Comparison of ENCODE assay signal across 10 cellular contexts in the genomic region with DNA sequence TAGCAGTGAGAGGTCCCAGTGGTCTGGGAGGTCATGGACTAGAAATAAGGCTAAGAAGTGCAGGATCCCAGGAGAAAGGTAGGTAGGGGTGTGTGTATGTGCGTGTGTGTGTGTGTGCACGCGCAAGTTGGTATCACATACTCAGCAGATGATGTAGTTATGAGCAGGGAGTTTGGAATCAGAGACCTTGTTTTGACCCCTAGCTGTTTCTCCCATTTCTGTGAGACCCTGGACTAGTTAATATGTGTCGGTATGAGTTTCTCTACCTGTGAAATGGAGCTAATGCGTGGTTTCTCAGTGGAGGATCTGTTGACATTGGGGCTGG. TPM values are rescaled to one million over a fixed set of nuclear protein-coding genes. Genes with fewer than 3 reads are reported as not detected.
DNase-seq lines count a peak whose midpoint lies in the region; ATAC-seq, FAIRE-seq and TF ChIP-seq lines count a peak whose summit lies in the region.
"Had no signal": no experiment of that assay in that cellular context is flagged by ENCODE, and none has a peak within 500 bp of the region (broad histone marks: within the 10 kb centered on the region; RNA-seq: fewer than 3 reads in every experiment).

No MANE protein-coding gene starts in this region.

- H3K9me3 Mint-ChIP-seq in progenitor cell of endocrine pancreas (ENCODE audit: low read depth), result no peaks in the 10 kb centered on the region
- H3K9me3 Mint-ChIP-seq in activated CD8-positive, alpha-beta T cell treated with anti-CD3 and anti-CD28 coated beads for 36 hours, result no peaks in the 10 kb centered on the region

- H3K4me3 Mint-ChIP-seq in progenitor cell of endocrine pancreas (ENCODE audit: low read depth), result peak overlapping the region; percentile 73
- H3K4me3 Mint-ChIP-seq in activated CD8-positive, alpha-beta T cell treated with anti-CD3 and anti-CD28 coated beads for 36 hours, result no peak overlapping the region

- DNase-seq in AG10803 (ENCODE audit: low read depth), result peak; percentile 62
- peak; percentile 10 for DNase-seq in astrocyte of the hippocampus (ENCODE audit: low read depth, low spot score)
- DNase-seq in progenitor cell of endocrine pancreas (ENCODE audit: low spot score, unreplicated experiment), result no peak
- DNase-seq in D721Med (ENCODE audit: insufficient read length, low spot score), result no peak
- no peak for DNase-seq in HEK293T (ENCODE audit: extremely low spot score)
- no peak for DNase-seq in activated CD8-positive, alpha-beta T cell treated with anti-CD3 and anti-CD28 coated beads for 36 hours
- DNase-seq: NCI-H1694 treated with DMSO at 0.1 percent for 48 hours, SHP77 had no signal

- peak overlapping the region; percentile 18 for H3K9ac ChIP-seq in iPS-15b (ENCODE audit: low read depth, low read length)

- H3K27me3 ChIP-seq in iPS-15b (ENCODE audit: control insufficient read depth, insufficient read depth, low read length), result no peaks in the 10 kb centered on the region

- peaks cover 32% of the 10 kb centered on the region for H3K4me1 Mint-ChIP-seq in progenitor cell of endocrine pancreas (ENCODE audit: low read depth)
- H3K4me1 Mint-ChIP-seq in activated CD8-positive, alpha-beta T cell treated with anti-CD3 and anti-CD28 coated beads for 36 hours (ENCODE audit: low read depth), result no peaks in the 10 kb centered on the region

- no peak for FAIRE-seq in D721Med (lab: Jason Lieb, UNC)

- CTCF ChIA-PET in HEK293T (lab: Yijun Ruan, JAX), result interaction anchor here (1.4 to 1.5 kb wide), 2 partner anchors 30 to 43 kb away, joined by 3 to 5 read pairs; no protein-coding TSS in a partner anchor
- CTCF ChIA-PET in activated CD8-positive, alpha-beta T cell treated with anti-CD3 and anti-CD28 coated beads for 36 hours (lab: Charles Lee), result interaction anchor here (0.9 to 1.8 kb wide), 2 partner anchors 45 to 105 kb away, joined by 3 to 6 read pairs; no protein-coding TSS in a partner anchor

- POLR2A ChIA-PET in HEK293T (lab: Yijun Ruan, JAX), result interaction anchor here (0.9 kb wide), 1 partner anchor 38 kb away, joined by 3 read pairs; no protein-coding TSS in a partner anchor
- POLR2A ChIA-PET in activated CD8-positive, alpha-beta T cell treated with anti-CD3 and anti-CD28 coated beads for 36 hours (lab: Charles Lee), result interaction anchor here (1.0 to 1.3 kb wide), 2 partner anchors 30 to 63 kb away, joined by 3 to 4 read pairs; no protein-coding TSS in a partner anchor

- peaks cover 8% of the 10 kb centered on the region for H3K36me3 ChIP-seq in iPS-15b (ENCODE audit: control insufficient read depth, insufficient read depth, low read length)

- no peaks in the 10 kb centered on the region for H3K9me3 ChIP-seq in iPS-15b (ENCODE audit: control insufficient read depth, insufficient read depth, low read length)

- TF ChIP-seq CTCF in AG10803 (conservative IDR thresholded peaks at IDR 0.05; ENCODE audit: low read length) (no peak), progenitor cell of endocrine pancreas (IDR thresholded peaks at IDR 0.05; ENCODE audit: unreplicated experiment) (no peak), D721Med (IDR thresholded peaks at IDR 0.05; ENCODE audit: insufficient read depth, missing control alignments) (no peak)
- TF ChIP-seq CTCF in activated CD8-positive, alpha-beta T cell treated with anti-CD3 and anti-CD28 coated beads for 36 hours (IDR thresholded peaks at IDR 0.05), result no peak

- no peaks in the 10 kb centered on the region for H3K27me3 Mint-ChIP-seq in progenitor cell of endocrine pancreas
- H3K27me3 Mint-ChIP-seq in activated CD8-positive, alpha-beta T cell treated with anti-CD3 and anti-CD28 coated beads for 36 hours, result peaks cover 23% of the 10 kb centered on the region

- no peak for ATAC-seq in HG03095 (IDR thresholded peaks at IDR 0.05; ENCODE audit: unreplicated experiment)
- ATAC-seq in activated CD8-positive, alpha-beta T cell treated with anti-CD3 and anti-CD28 coated beads for 36 hours, result no peak

- intact Hi-C loops in activated CD8-positive, alpha-beta T cell treated with anti-CD3 and anti-CD28 coated beads for 36 hours (cut with micrococcal nuclease), result no loop called here

- peak overlapping the region; percentile 68 for H3K4me3 ChIP-seq in AG10803 (ENCODE audit: low read length)
- peak overlapping the region; percentile 58 for H3K4me3 ChIP-seq in iPS-15b (ENCODE audit: low read depth, low read length)

- H3K36me3 Mint-ChIP-seq in progenitor cell of endocrine pancreas (ENCODE audit: insufficient read depth), result peaks cover 14% of the 10 kb centered on the region
- no peaks in the 10 kb centered on the region for H3K36me3 Mint-ChIP-seq in activated CD8-positive, alpha-beta T cell treated with anti-CD3 and anti-CD28 coated beads for 36 hours (ENCODE audit: low read depth)

- H3K27ac Mint-ChIP-seq in progenitor cell of endocrine pancreas, result peak overlapping the region; percentile 97
- no peak overlapping the region for H3K27ac Mint-ChIP-seq in activated CD8-positive, alpha-beta T cell treated with anti-CD3 and anti-CD28 coated beads for 36 hours

- peaks cover 15% of the 10 kb centered on the region for H3K4me1 ChIP-seq in iPS-15b (ENCODE audit: control insufficient read depth, insufficient read depth, low read length)

TF ChIP-seq in HEK293T, 16 proteins besides CTCF, POLR2A, EP300 and RAD21:
- TF ChIP-seq L3MBTL2 (conservative IDR thresholded peaks at IDR 0.05) (no peak), LEF1 (IDR thresholded peaks at IDR 0.05; ENCODE audit: borderline replicate concordance) (no peak)

RNA-seq across cellular contexts. Expression of a gene that starts 1.3 kb away (rescaled TPM):
- total RNA-seq in progenitor cell of endocrine pancreas, result 190 and 196 TPM in 2 replicates
- not detected for total RNA-seq in activated CD8-positive, alpha-beta T cell treated with anti-CD3 and anti-CD28 coated beads for 36 hours

RNA-seq across cellular contexts. Expression of a gene that starts 31.3 kb away (rescaled TPM):
- 30.6 and 34.3 TPM in 2 replicates for total RNA-seq in progenitor cell of endocrine pancreas
- 100 to 1,000 TPM; 148 to 159 TPM for total RNA-seq in activated CD8-positive, alpha-beta T cell treated with anti-CD3 and anti-CD28 coated beads for 36 hours

RNA-seq across cellular contexts. Expression of a gene that starts 50.9 kb away (rescaled TPM):
- 0.22 TPM in 2 replicates for total RNA-seq in progenitor cell of endocrine pancreas
- under 1 TPM; 0.43 to 0.54 TPM for total RNA-seq in activated CD8-positive, alpha-beta T cell treated with anti-CD3 and anti-CD28 coated beads for 36 hours

RNA-seq across cellular contexts. Expression of a gene that starts 58.8 kb away (rescaled TPM):
- total RNA-seq in progenitor cell of endocrine pancreas, result 22.0 and 22.2 TPM in 2 replicates
- 10 to 100 TPM; 16.2 to 16.9 TPM for total RNA-seq in activated CD8-positive, alpha-beta T cell treated with anti-CD3 and anti-CD28 coated beads for 36 hours

Comparison
In these comparisons a context has a peak if more than half of its experiments do, and no peak if none do; other contexts are left out.
1. DNase-seq: peak in AG10803 (single experiment) and astrocyte of the hippocampus (single experiment); none in progenitor cell of endocrine pancreas (single experiment), D721Med (single experiment), HEK293T (single experiment) and activated CD8-positive, alpha-beta T cell treated with anti-CD3 and anti-CD28 coated beads for 36 hours (single experiment).
2. RNA of a gene that starts 1.3 kb away (total RNA-seq): 190 to 196 TPM in progenitor cell of endocrine pancreas; not detected in activated CD8-positive, alpha-beta T cell treated with anti-CD3 and anti-CD28 coated beads for 36 hours; every median in the first group is over 100 times any median in the second.